Comparison of ENCODE assay signal across 1 cellular context in genomic region chrX:137998619-137999018, GRCh38.
TF ChIP-seq lines count a peak whose summit lies in the region.

No MANE protein-coding gene starts in this region.

TF ChIP-seq in neural cell, 6 proteins besides CTCF, POLR2A, EP300 and RAD21 (continued from another document):
- TF ChIP-seq REST (IDR thresholded peaks at IDR 0.05; ENCODE audit: borderline replicate concordance): no peak
- TF ChIP-seq TAF1 (IDR thresholded peaks at IDR 0.05; ENCODE audit: low read depth): no peak
- TF ChIP-seq EZH2 (IDR thresholded peaks at IDR 0.05; ENCODE audit: borderline replicate concordance, insufficient read depth, low read length, poor library complexity, severe bottlenecking): no peak
- TF ChIP-seq MXI1 (conservative IDR thresholded peaks at IDR 0.05; ENCODE audit: poor library complexity, severe bottlenecking): no peak
